ENCODE assay signal across 30 cellular contexts in genomic region chr2:238813109-238813508, GRCh38. TPM values are rescaled to one million over a fixed set of nuclear protein-coding genes. Genes with fewer than 3 reads are reported as not detected.
"Had no signal": no experiment of that assay in that cellular context is flagged by ENCODE, and none has a peak within 500 bp of the region (broad histone marks: within the 10 kb centered on the region; RNA-seq: fewer than 3 reads in every experiment).

No MANE protein-coding gene starts in this region.

- H3K27me3 ChIP-seq: ascending aorta, cardiac muscle cell had no signal

- H3K4me3 ChIP-seq: ascending aorta, cardiac muscle cell had no signal

- H3K4me1 ChIP-seq: ascending aorta had no signal

- ATAC-seq: activated CD4-positive, alpha-beta T cell treated with anti-CD3 and anti-CD28 coated beads for 36 hours; activated CD4-positive, CD25-positive, alpha-beta regulatory T cell treated with anti-CD3 and anti-CD28 coated beads, Interleukin-2, amount 50 U/mL, for 24 hours; activated CD8-positive, alpha-beta memory T cell treated with anti-CD3 and anti-CD28 coated beads, Interleukin-2, amount 10 ng/mL, durations not matched to agents 7 days and 5 days; activated CD8-positive, alpha-beta T cell treated with anti-CD3 and anti-CD28 coated beads, Interleukin-2, amount 10 ng/mL, durations not matched to agents 7 days and 5 days; activated naive CD8-positive, alpha-beta T cell treated with anti-CD3 and anti-CD28 coated beads, Interleukin-2, amount 50 U/mL, for 24 hours; WTC11 had no signal

- H3K36me3 ChIP-seq: ascending aorta, cardiac muscle cell, WERI-Rb-1 had no signal

- H3K9me3 ChIP-seq: ascending aorta had no signal

- DNase-seq: activated CD4-positive, alpha-beta memory T cell treated with anti-CD3 and anti-CD28 coated beads, Interleukin-2, amount 10 ng/mL, durations not matched to agents 7 days and 5 days; activated CD4-positive, alpha-beta T cell treated with anti-CD3 and anti-CD28 coated beads for 1 hour; activated CD4-positive, alpha-beta T cell treated with anti-CD3 and anti-CD28 coated beads for 36 hours; activated CD4-positive, alpha-beta T cell treated with anti-CD3 and anti-CD28 coated beads for 48 hours; activated CD4-positive, alpha-beta T cell treated with anti-CD3 and anti-CD28 coated beads, Interleukin-2, amount 10 ng/mL, durations not matched to agents 7 days and 5 days; activated CD4-positive, alpha-beta T cell treated with anti-CD3 and anti-CD28 coated beads, Interleukin-2, amount 50 U/mL, for 48 hours; activated CD4-positive, CD25-positive, alpha-beta regulatory T cell; activated CD8-positive, alpha-beta memory T cell treated with anti-CD3 and anti-CD28 coated beads for 24 hours; activated CD8-positive, alpha-beta memory T cell treated with anti-CD3 and anti-CD28 coated beads, Interleukin-2, amount 10 ng/mL, durations not matched to agents 7 days and 5 days; activated CD8-positive, alpha-beta memory T cell treated with anti-CD3 and anti-CD28 coated beads, Interleukin-2, amount 50 U/mL, for 48 hours; activated CD8-positive, alpha-beta T cell treated with anti-CD3 and anti-CD28 coated beads, Interleukin-2, amount 10 ng/mL, durations not matched to agents 7 days and 5 days; activated effector memory CD4-positive, alpha-beta T cell treated with Interleukin-2 at 50 U/mL for 16 hours; activated gamma-delta T cell; activated naive CD4-positive, alpha-beta T cell treated with anti-CD3 and anti-CD28 coated beads, Interleukin-2, amount 10 ng/mL, durations not matched to agents 7 days and 5 days; activated naive CD4-positive, alpha-beta T cell treated with Interleukin-2 at 50 U/mL for 16 hours; activated naive CD8-positive, alpha-beta T cell treated with anti-CD3 and anti-CD28 coated beads, Interleukin-2, amount 10 ng/mL, durations not matched to agents 7 days and 5 days; activated naive CD8-positive, alpha-beta T cell treated with anti-CD3 and anti-CD28 coated beads, Interleukin-2, amount 50 U/mL, for 24 hours; activated T-cell treated with anti-CD3 and anti-CD28 coated beads, Interleukin-2, amount 50 U/mL, for 24 hours; activated T-cell treated with anti-CD3 and anti-CD28 coated beads, Interleukin-2, amount 50 U/mL, for 48 hours; amygdala; anterior cingulate cortex; cerebellar nuclear complex; T-helper 2 cell; T-helper 9 cell; WERI-Rb-1 had no signal

- H3K27ac ChIP-seq: ascending aorta, cardiac muscle cell, WERI-Rb-1 had no signal

RNA-seq across cellular contexts. Expression of gene TWIST2, which starts 34.8 kb away (rescaled TPM):
- total RNA-seq: activated CD4-positive, alpha-beta memory T cell treated with anti-CD3 and anti-CD28 coated beads, Interleukin-2, amount 10 ng/mL, durations not matched to agents 7 days and 5 days; activated CD4-positive, alpha-beta T cell treated with anti-CD3 and anti-CD28 coated beads for 36 hours; activated CD4-positive, alpha-beta T cell treated with anti-CD3 and anti-CD28 coated beads, Interleukin-2, amount 10 ng/mL, durations not matched to agents 7 days and 5 days; activated CD8-positive, alpha-beta memory T cell treated with anti-CD3 and anti-CD28 coated beads, Interleukin-2, amount 10 ng/mL, durations not matched to agents 7 days and 5 days; activated CD8-positive, alpha-beta T cell treated with anti-CD3 and anti-CD28 coated beads, Interleukin-2, amount 10 ng/mL, durations not matched to agents 7 days and 5 days; activated naive CD8-positive, alpha-beta T cell treated with anti-CD3 and anti-CD28 coated beads, Interleukin-2, amount 10 ng/mL, durations not matched to agents 7 days and 5 days; activated T-helper 2 cell treated with anti-CD3 and anti-CD28 coated beads, Interferon-gamma antibody, Interleukin-2, Interleukin-4, amounts not matched to agents 10 μg/mL and 5 μg/mL and 100 μg/mL, durations not matched to agents 14 hours and 24 hours and 36 hours; cardiac muscle cell had no signal
